In genomic region chr9:101119206-101119819, GRCh38 we compare ENCODE assay signal across 8 cellular contexts.
DNase-seq lines count a peak whose midpoint lies in the region; ATAC-seq and TF ChIP-seq lines count a peak whose summit lies in the region.

No MANE protein-coding gene starts in this region.

- dilution Hi-C loops in IMR-90 (cut with HindIII; ENCODE audit: low sequenced_read_pairs, unreplicated experiment): no loop called here

- TF ChIP-seq CTCF in IMR-90 (conservative IDR thresholded peaks at IDR 0.05; ENCODE audit: low read depth, low read length) (peak; percentile 52), PC-9 (conservative IDR thresholded peaks at IDR 0.05) (peak; percentile 75), vagina (IDR thresholded peaks at IDR 0.05) (no peak)

- H3F3A ChIP-seq in PC-9 (ENCODE audit: insufficient read depth, low read depth): no peaks in the 10 kb centered on the region

- H3K4me3 ChIP-seq in IMR-90 (ENCODE audit: insufficient read depth, low read depth, low read length) (no peak overlapping the region), PC-9 (no peak overlapping the region), vagina (no peak overlapping the region)

- H3K23ac ChIP-seq in IMR-90 (ENCODE audit: low read depth, low read length): no peak overlapping the region

- H3K27me3 ChIP-seq in IMR-90 (ENCODE audit: control insufficient read depth, insufficient read depth, low read length): no peaks in the 10 kb centered on the region
- no peaks in the 10 kb centered on the region for H3K27me3 ChIP-seq in PC-9 (ENCODE audit: insufficient read depth, low read depth)
- no peaks in the 10 kb centered on the region for H3K27me3 ChIP-seq in vagina

- no peak overlapping the region for H3K56ac ChIP-seq in IMR-90 (ENCODE audit: extremely low read depth, insufficient read depth, low read length)

- no peak overlapping the region for H2BK15ac ChIP-seq in IMR-90 (ENCODE audit: low read depth, low read length)

- intact Hi-C loops in IMR-90 (cut with micrococcal nuclease): no loop called here
- intact Hi-C loops in PC-9 (cut with micrococcal nuclease; ENCODE audit: unreplicated experiment): loop anchor here (1.0 to 2.0 kb wide), 2 partner anchors 192 to 517 kb away; no protein-coding TSS in a partner anchor
- intact Hi-C loops in vagina (cut with DNase I): no loop called here

- H2AK5ac ChIP-seq in IMR-90 (ENCODE audit: low read depth, low read length): no peak overlapping the region

- DNase-seq in activated T-cell treated with anti-CD3 and anti-CD28 coated beads, Interleukin-2, amount 50 U/mL, for 48 hours: peak; percentile 24 to 41
- DNase-seq in activated T-cell treated with anti-CD3 and anti-CD28 coated beads for 4 hours (no peak), IMR-90 (no peak), PC-9 (peak; percentile 38 to 40), epithelial cell of prostate (ENCODE audit: low read depth, low spot score) (peak; percentile 1), occipital lobe (lab: John Stamatoyannopoulos, UW) (peak; percentile 22), vagina (ENCODE audit: extremely low spot score in 2 of 2) (no peak)

- H3K4me1 ChIP-seq in IMR-90 (ENCODE audit: control insufficient read depth, insufficient read depth, low read length) (no peaks in the 10 kb centered on the region), PC-9 (replicated peaks; ENCODE audit: insufficient read depth) (no peaks in the 10 kb centered on the region), vagina (no peaks in the 10 kb centered on the region)

- H3K9me2 ChIP-seq in PC-9 (ENCODE audit: insufficient read depth): no peaks in the 10 kb centered on the region

- BruUV-seq in IMR-90 (replicated peaks; lab: Mats Ljungman, UMichigan) (no TSS peak), PC-9 (replicated peaks; lab: Mats Ljungman, UMichigan) (no TSS peak)

- H3K14ac ChIP-seq in IMR-90 (replicated peaks; ENCODE audit: low read depth, low read length): no peak overlapping the region

- no peak overlapping the region for H3K4ac ChIP-seq in IMR-90 (ENCODE audit: low read depth, low read length)

- TF ChIP-seq POLR2A in IMR-90 (IDR thresholded peaks at IDR 0.05; ENCODE audit: low read depth, low read length) (no peak), vagina (IDR thresholded peaks at IDR 0.05) (no peak)

- H2BK5ac ChIP-seq in IMR-90 (ENCODE audit: low read depth, low read length, poor library complexity, severe bottlenecking): no peak overlapping the region

- POLR2A ChIA-PET in IMR-90 (lab: Charles Lee; ENCODE audit: unreplicated experiment) (no interaction called here), PC-9 (lab: Charles Lee; ENCODE audit: unreplicated experiment) (no interaction called here)

- H3K36me3 ChIP-seq in IMR-90 (ENCODE audit: control insufficient read depth, insufficient read depth, low read length): no peaks in the 10 kb centered on the region
- no peaks in the 10 kb centered on the region for H3K36me3 ChIP-seq in PC-9 (ENCODE audit: low read depth)
- no peaks in the 10 kb centered on the region for H3K36me3 ChIP-seq in vagina

- H2AFZ ChIP-seq in IMR-90 (replicated peaks; ENCODE audit: low read length, poor library complexity) (no peak overlapping the region), PC-9 (no peak overlapping the region)

- ATAC-seq in GM21723 (IDR thresholded peaks at IDR 0.05; ENCODE audit: unreplicated experiment): peak; percentile 87
- ATAC-seq in IMR-90 (ENCODE audit: low read depth): no peak

- H3K9ac ChIP-seq in IMR-90 (ENCODE audit: low read depth, low read length): no peak overlapping the region

- no peak overlapping the region for H2BK20ac ChIP-seq in IMR-90 (ENCODE audit: low read depth, low read length)

- no peak overlapping the region for H4K5ac ChIP-seq in IMR-90 (ENCODE audit: low read depth, low read length)

- H3K9me3 ChIP-seq in IMR-90 (ENCODE audit: control insufficient read depth, insufficient read depth, low read length) (no peaks in the 10 kb centered on the region; the same call in 1 of the 2 replicates), PC-9 (ENCODE audit: insufficient read depth, low read depth) (no peaks in the 10 kb centered on the region), vagina (no peaks in the 10 kb centered on the region)

- H4K91ac ChIP-seq in IMR-90 (ENCODE audit: insufficient read depth, low read depth, low read length): no peak overlapping the region

- no peaks in the 10 kb centered on the region for H3K79me1 ChIP-seq in IMR-90 (ENCODE audit: low read depth in 1 of 2, low read length in 2 of 2)

- CTCF ChIA-PET in IMR-90 (lab: Yijun Ruan, JAX): interaction anchor here (1.0 to 1.2 kb wide), 2 partner anchors 10 to 192 kb away, joined by 3 to 4 read pairs; no protein-coding TSS in a partner anchor
- CTCF ChIA-PET in PC-9 (lab: Charles Lee): interaction anchor here (0.7 to 1.2 kb wide), 2 partner anchors 192 to 401 kb away, joined by 5 to 6 read pairs; no protein-coding TSS in a partner anchor

- H3K27ac ChIP-seq in IMR-90 (ENCODE audit: insufficient read depth, low read length) (no peak overlapping the region), PC-9 (no peak overlapping the region), epithelial cell of prostate (no peak overlapping the region), vagina (no peak overlapping the region)

- H4K20me1 ChIP-seq in IMR-90 (ENCODE audit: insufficient read depth, low read length) (no peaks in the 10 kb centered on the region), PC-9 (ENCODE audit: insufficient read depth) (no peaks in the 10 kb centered on the region)

- H3K18ac ChIP-seq in IMR-90 (ENCODE audit: low read depth, low read length): no peak overlapping the region

- in situ Hi-C loops in IMR-90 (cut with MboI; ENCODE audit: low sequenced_read_pairs): no loop called here

- 0% methylated on average over 1 of the region's 3 CpGs; no CpG with 5 or more reads in 1 of the 2 experiments for WGBS in IMR-90 (ENCODE audit: extremely low coverage in 2 of 2, insufficient read length in 1 of 2), 2 experiments

- TF ChIP-seq RAD21 in IMR-90 (IDR thresholded peaks at IDR 0.05; ENCODE audit: low read length): peak; percentile 48; the same call in 1 of the 2 replicates

- H3K9me1 ChIP-seq in IMR-90 (ENCODE audit: insufficient read depth, low read length): no peaks in the 10 kb centered on the region

- no peak overlapping the region for H4K8ac ChIP-seq in IMR-90 (ENCODE audit: low read depth in 2 of 2, low read length in 2 of 2)

- H3K79me2 ChIP-seq in PC-9 (ENCODE audit: low read depth): no peaks in the 10 kb centered on the region

- H2BK120ac ChIP-seq in IMR-90 (ENCODE audit: low read depth, low read length): no peak overlapping the region

- H3K4me2 ChIP-seq in IMR-90 (ENCODE audit: low read depth, low read length): no peak overlapping the region
- H3K4me2 ChIP-seq in PC-9: no peak overlapping the region

- H2AK9ac ChIP-seq in IMR-90 (replicated peaks; ENCODE audit: low read depth, low read length, poor library complexity): no peak overlapping the region

TF ChIP-seq in IMR-90, 13 proteins besides CTCF, POLR2A, EP300 and RAD21:
- no peak for TF ChIP-seq FOS (IDR thresholded peaks at IDR 0.05; ENCODE audit: low read depth, low read length)
- TF ChIP-seq NFE2L2 (IDR thresholded peaks at IDR 0.05; ENCODE audit: low read depth, low read length): no peak
- no peak for TF ChIP-seq ELK1 (IDR thresholded peaks at IDR 0.05; ENCODE audit: borderline replicate concordance, low read depth, low read length)
- TF ChIP-seq SMC3 (IDR thresholded peaks at IDR 0.05; ENCODE audit: low read depth, low read length): peak; percentile 22; the same call in 1 of the 2 replicates
- no peak for TF ChIP-seq MXI1 (IDR thresholded peaks at IDR 0.05; ENCODE audit: borderline replicate concordance, low read depth, low read length)
- no peak for TF ChIP-seq CEBPB (IDR thresholded peaks at IDR 0.05; ENCODE audit: low read depth, low read length)
- no peak for TF ChIP-seq BHLHE40 (IDR thresholded peaks at IDR 0.05; ENCODE audit: low read depth, low read length)
- no peak for TF ChIP-seq RFX5 (IDR thresholded peaks at IDR 0.05; ENCODE audit: low read depth, low read length)
- TF ChIP-seq MAZ (IDR thresholded peaks at IDR 0.05; ENCODE audit: borderline replicate concordance, low read depth, low read length): no peak

Comparison
In these comparisons a context has a peak if more than half of its experiments do, and no peak if none do; other contexts are left out.
1. DNase-seq: peak in activated T-cell treated with anti-CD3 and anti-CD28 coated beads, Interleukin-2, amount 50 U/mL, for 48 hours (2 of 2), PC-9 (2 of 2), epithelial cell of prostate (single experiment) and occipital lobe (single experiment); none in activated T-cell treated with anti-CD3 and anti-CD28 coated beads for 4 hours (single experiment), IMR-90 (single experiment) and vagina (0 of 2).
2. CTCF ChIP-seq: peak in IMR-90 (single experiment) and PC-9 (single experiment); none in vagina (0 of 3).